ENCODE assay signal across 19 cellular contexts in genomic region chr6:15496345-15497131, GRCh38.
A peak's percentile ranks its signal among the peaks of the same experiment; 100 is the strongest.
DNase-seq lines count a peak whose midpoint lies in the region; ATAC-seq and TF ChIP-seq lines count a peak whose summit lies in the region.
"Had no signal": no experiment of that assay in that cellular context is flagged by ENCODE, and none has a peak within 500 bp of the region (broad histone marks: within the 10 kb centered on the region; RNA-seq: fewer than 3 reads in every experiment).

No MANE protein-coding gene starts in this region.

- TF ChIP-seq CTCF in right atrium auricular region (IDR thresholded peaks at IDR 0.05) = no peak
- no peak for TF ChIP-seq CTCF in thyroid gland (IDR thresholded peaks at IDR 0.05)

- H3K27ac Mint-ChIP-seq in activated CD4-positive, alpha-beta T cell treated with anti-CD3 and anti-CD28 coated beads, Interleukin-2, amount 10 ng/mL, durations not matched to agents 24 days and 14 days = peak overlapping the region; percentile 48

- H3K36me3 ChIP-seq in right atrium auricular region (peaks cover 17% of the 10 kb centered on the region), thyroid gland (no peaks in the 10 kb centered on the region)

- 94 to 97% methylated on average over 45 to 60 of the region's 60 CpGs for WGBS in thyroid gland, 2 donors

- H3K4me3 ChIP-seq in right atrium auricular region (no peak overlapping the region), thyroid gland (replicated peaks in 1 of 3) (no peak overlapping the region)
- H3K4me3 ChIP-seq: BLaER1 treated with 17β-estradiol and CSF1 and Interleukin-3, amounts not matched to agents 10 nM and 100 nM had no signal

- H3K4me1 Mint-ChIP-seq in activated CD4-positive, alpha-beta T cell treated with anti-CD3 and anti-CD28 coated beads, Interleukin-2, amount 10 ng/mL, durations not matched to agents 24 days and 14 days = peaks cover 22% of the 10 kb centered on the region

- peaks cover 0 to 26% of the 10 kb centered on the region in 2 donors for H3K4me1 ChIP-seq in right atrium auricular region
- H3K4me1 ChIP-seq in thyroid gland = peaks cover 10 to 15% of the 10 kb centered on the region in 2 donors

- H3K9me3 Mint-ChIP-seq in activated CD4-positive, alpha-beta T cell treated with anti-CD3 and anti-CD28 coated beads, Interleukin-2, amount 10 ng/mL, durations not matched to agents 24 days and 14 days = no peaks in the 10 kb centered on the region

- no peak for TF ChIP-seq POLR2A in thyroid gland (IDR thresholded peaks at IDR 0.05)

- intact Hi-C loops in activated CD4-positive, alpha-beta T cell treated with anti-CD3 and anti-CD28 coated beads, Interleukin-2, amount 10 ng/mL, durations not matched to agents 24 days and 14 days (cut with micrococcal nuclease) = no loop called here
- intact Hi-C loops in Right ventricle myocardium superior (cut with DNase I) = no loop called here
- intact Hi-C loops in thyroid gland (cut with DNase I) = loop anchor here (10.0 kb wide), 1 partner anchor 252 kb away; the partner anchor contains the start of gene JARID2

- H3K36me3 Mint-ChIP-seq in activated CD4-positive, alpha-beta T cell treated with anti-CD3 and anti-CD28 coated beads, Interleukin-2, amount 10 ng/mL, durations not matched to agents 24 days and 14 days (ENCODE audit: low read depth) = peaks cover 55% of the 10 kb centered on the region

- no peak for DNase-seq in activated CD4-positive, alpha-beta T cell treated with anti-CD3 and anti-CD28 coated beads, Interleukin-2, amount 10 ng/mL, durations not matched to agents 24 days and 14 days
- DNase-seq in activated CD4-positive, alpha-beta T cell treated with anti-CD3 and anti-CD28 coated beads, Interleukin-2, amount 50 U/mL, for 48 hours = no peak
- DNase-seq in right atrium auricular region (ENCODE audit: low spot score) (no peak), Right ventricle myocardium superior (no peak), left lobe of liver (ENCODE audit: low spot score) (peak; percentile 39), thyroid gland (no peak), caudate nucleus (lab: John Stamatoyannopoulos, UW) (no peak)
- DNase-seq: 8988T, DMS 273 treated with DMSO at 0.1 percent for 48 hours, HCEC 1CT, KBM-7, NCI-H1048, NCI-H2107, NCI-H226, NCI-H526, OCI-M1, RPMI8226 had no signal

- H3K4me3 Mint-ChIP-seq in activated CD4-positive, alpha-beta T cell treated with anti-CD3 and anti-CD28 coated beads, Interleukin-2, amount 10 ng/mL, durations not matched to agents 24 days and 14 days = no peak overlapping the region

- no peak for ATAC-seq in Right ventricle myocardium superior (ENCODE audit: poor library complexity)
- ATAC-seq in left lobe of liver = no peak
- ATAC-seq in HG02970 (IDR thresholded peaks at IDR 0.05; ENCODE audit: low FRiP score, unreplicated experiment) = no peak

- no peaks in the 10 kb centered on the region for H3K9me3 ChIP-seq in right atrium auricular region
- no peaks in the 10 kb centered on the region for H3K9me3 ChIP-seq in thyroid gland
- H3K9me3 ChIP-seq: BLaER1 treated with 17β-estradiol and CSF1 and Interleukin-3, amounts not matched to agents 10 nM and 100 nM had no signal

- H3K27ac ChIP-seq in right atrium auricular region = peak overlapping the region; percentile 76 to 82
- no peak overlapping the region for H3K27ac ChIP-seq in thyroid gland
- H3K27ac ChIP-seq in caudate nucleus (ENCODE audit: low read depth, low read length) = no peak overlapping the region
- H3K27ac ChIP-seq: BLaER1 treated with 17β-estradiol and CSF1 and Interleukin-3, amounts not matched to agents 10 nM and 100 nM had no signal

- H3K27me3 ChIP-seq in right atrium auricular region = no peaks in the 10 kb centered on the region
- no peaks in the 10 kb centered on the region for H3K27me3 ChIP-seq in thyroid gland
- H3K27me3 ChIP-seq: BLaER1 treated with 17β-estradiol and CSF1 and Interleukin-3, amounts not matched to agents 10 nM and 100 nM had no signal

- no peaks in the 10 kb centered on the region for H3K27me3 Mint-ChIP-seq in activated CD4-positive, alpha-beta T cell treated with anti-CD3 and anti-CD28 coated beads, Interleukin-2, amount 10 ng/mL, durations not matched to agents 24 days and 14 days

Comparison
In these comparisons a context has a peak if more than half of its experiments do, and no peak if none do; other contexts are left out.
1. H3K27ac ChIP-seq: peak in right atrium auricular region (2 of 2); none in thyroid gland (0 of 3) and caudate nucleus (single experiment).